ENCODE assay signal across 1 cellular context in genomic region chr6:89080281-89081128, GRCh38.
A peak's percentile ranks its signal among the peaks of the same experiment; 100 is the strongest.
TF ChIP-seq lines count a peak whose summit lies in the region.

Gene PNRC1, plus strand, starts transcription at chr6:89080751. Its CDS starts 144 bp downstream, at chr6:89080895.

TF ChIP-seq in HepG2, 621 proteins besides CTCF, POLR2A, EP300 and RAD21 (continued from another document and continues in another):
- TF ChIP-seq ZNF513 (CRISPR knock-in tag; conservative IDR thresholded peaks at IDR 0.05) (no peak), ZNF772 (CRISPR knock-in tag; IDR thresholded peaks at IDR 0.05) (0 out of 2 replicates have a peak, but pooled peaks have one; percentile 25), ZNF768 (CRISPR knock-in tag; IDR thresholded peaks at IDR 0.05) (peak; percentile 27; the same call in 1 of the 2 replicates), GTF2F1 (IDR thresholded peaks at IDR 0.05; ENCODE audit: low read length) (peak; percentile 82), ELF1 (CRISPR knock-in tag; IDR thresholded peaks at IDR 0.05) (peak; percentile 55; the same call in 1 of the 2 replicates), ZNF143 (CRISPR knock-in tag; IDR thresholded peaks at IDR 0.05) (no peak), DNMT1 (CRISPR knock-in tag; IDR thresholded peaks at IDR 0.05) (0 out of 2 replicates have a peak, but pooled peaks have one; percentile 15), FOXK1 (CRISPR knock-in tag; IDR thresholded peaks at IDR 0.05; ENCODE audit: borderline replicate concordance, low read depth) (peak; percentile 92), RXRA (CRISPR knock-in tag; IDR thresholded peaks at IDR 0.05) (peak; percentile 59; the same call in 1 of the 2 replicates), GTF3A (CRISPR knock-in tag; conservative IDR thresholded peaks at IDR 0.05) (no peak), RBM39 (IDR thresholded peaks at IDR 0.05; ENCODE audit: low read depth, low read length, poor library complexity, severe bottlenecking) (peak; percentile 92), ZNF232 (CRISPR knock-in tag; IDR thresholded peaks at IDR 0.05; ENCODE audit: borderline replicate concordance) (peak; percentile 64; the same call in 1 of the 2 replicates), ZNF563 (CRISPR knock-in tag; IDR thresholded peaks at IDR 0.05) (0 out of 2 replicates have a peak, but pooled peaks have one; percentile 22), ZNF598 (CRISPR knock-in tag; IDR thresholded peaks at IDR 0.05; ENCODE audit: borderline replicate concordance) (peak; percentile 41; the same call in 1 of the 2 replicates), ZNF670 (CRISPR knock-in tag; IDR thresholded peaks at IDR 0.05; ENCODE audit: borderline replicate concordance) (peak; percentile 49; the same call in 1 of the 2 replicates), ZNF235 (CRISPR knock-in tag; IDR thresholded peaks at IDR 0.05; ENCODE audit: borderline replicate concordance) (peak; percentile 44; the same call in 1 of the 2 replicates), SNAI1 (CRISPR knock-in tag; IDR thresholded peaks at IDR 0.05; ENCODE audit: borderline replicate concordance) (0 out of 2 replicates have a peak, but pooled peaks have one; percentile 40), ZNF326 (CRISPR knock-in tag; IDR thresholded peaks at IDR 0.05; ENCODE audit: borderline replicate concordance) (0 out of 2 replicates have a peak, but pooled peaks have one; percentile 25), SNRNP70 (IDR thresholded peaks at IDR 0.05; ENCODE audit: low read depth, low read length) (no peak), ZNF879 (CRISPR knock-in tag; IDR thresholded peaks at IDR 0.05) (0 out of 2 replicates have a peak, but pooled peaks have one; percentile 1), TOPORS (CRISPR knock-in tag; IDR thresholded peaks at IDR 0.05) (peak; percentile 71; the same call in 1 of the 2 replicates), STAT5B (CRISPR knock-in tag; IDR thresholded peaks at IDR 0.05) (no peak), DMAP1 (CRISPR knock-in tag; IDR thresholded peaks at IDR 0.05) (no peak; the same call in 1 of the 2 replicates), CBX5 (CRISPR knock-in tag; IDR thresholded peaks at IDR 0.05; ENCODE audit: borderline replicate concordance) (peak; percentile 70), ERF (CRISPR knock-in tag; IDR thresholded peaks at IDR 0.05) (peak; percentile 87), ZNF773 (CRISPR knock-in tag; IDR thresholded peaks at IDR 0.05; ENCODE audit: borderline replicate concordance) (no peak; the same call in 1 of the 2 replicates), ZNF891 (CRISPR knock-in tag; IDR thresholded peaks at IDR 0.05) (peak; percentile 97), RBFOX2 (IDR thresholded peaks at IDR 0.05; ENCODE audit: low read depth, low read length) (peak; percentile 94), ZSCAN31 (CRISPR knock-in tag; IDR thresholded peaks at IDR 0.05; ENCODE audit: low read depth) (peak; percentile 19; the same call in 1 of the 2 replicates), THAP11 (CRISPR knock-in tag; IDR thresholded peaks at IDR 0.05) (peak; percentile 65), ZNF484 (CRISPR knock-in tag; IDR thresholded peaks at IDR 0.05; ENCODE audit: borderline replicate concordance, low read depth) (no peak), HBP1 (CRISPR knock-in tag; IDR thresholded peaks at IDR 0.05; ENCODE audit: low read depth) (no peak), PAWR (CRISPR knock-in tag; IDR thresholded peaks at IDR 0.05; ENCODE audit: borderline replicate concordance) (no peak), KDM2A (CRISPR knock-in tag; IDR thresholded peaks at IDR 0.05; ENCODE audit: borderline replicate concordance, low read depth) (peak; percentile 82), KLF16 (CRISPR knock-in tag; IDR thresholded peaks at IDR 0.05) (peak in 1 of 2 experiments; percentile 93; a peak in 2 of 4 replicates), NONO (IDR thresholded peaks at IDR 0.05) (no peak), NONO (CRISPR knock-in tag; conservative IDR thresholded peaks at IDR 0.05) (no peak; the same call in 1 of the 2 replicates)
- TF ChIP-seq, protein P1, sequence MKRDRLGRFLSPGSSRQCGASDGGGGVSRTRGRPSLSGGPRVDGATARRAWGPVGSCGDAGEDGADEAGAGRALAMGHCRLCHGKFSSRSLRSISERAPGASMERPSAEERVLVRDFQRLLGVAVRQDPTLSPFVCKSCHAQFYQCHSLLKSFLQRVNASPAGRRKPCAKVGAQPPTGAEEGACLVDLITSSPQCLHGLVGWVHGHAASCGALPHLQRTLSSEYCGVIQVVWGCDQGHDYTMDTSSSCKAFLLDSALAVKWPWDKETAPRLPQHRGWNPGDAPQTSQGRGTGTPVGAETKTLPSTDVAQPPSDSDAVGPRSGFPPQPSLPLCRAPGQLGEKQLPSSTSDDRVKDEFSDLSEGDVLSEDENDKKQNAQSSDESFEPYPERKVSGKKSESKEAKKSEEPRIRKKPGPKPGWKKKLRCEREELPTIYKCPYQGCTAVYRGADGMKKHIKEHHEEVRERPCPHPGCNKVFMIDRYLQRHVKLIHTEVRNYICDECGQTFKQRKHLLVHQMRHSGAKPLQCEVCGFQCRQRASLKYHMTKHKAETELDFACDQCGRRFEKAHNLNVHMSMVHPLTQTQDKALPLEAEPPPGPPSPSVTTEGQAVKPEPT (CRISPR knock-in tag; IDR thresholded peaks at IDR 0.05; ENCODE audit: low read depth) = peak; percentile 48; the same call in 1 of the 2 replicates
- TF ChIP-seq, protein P2, sequence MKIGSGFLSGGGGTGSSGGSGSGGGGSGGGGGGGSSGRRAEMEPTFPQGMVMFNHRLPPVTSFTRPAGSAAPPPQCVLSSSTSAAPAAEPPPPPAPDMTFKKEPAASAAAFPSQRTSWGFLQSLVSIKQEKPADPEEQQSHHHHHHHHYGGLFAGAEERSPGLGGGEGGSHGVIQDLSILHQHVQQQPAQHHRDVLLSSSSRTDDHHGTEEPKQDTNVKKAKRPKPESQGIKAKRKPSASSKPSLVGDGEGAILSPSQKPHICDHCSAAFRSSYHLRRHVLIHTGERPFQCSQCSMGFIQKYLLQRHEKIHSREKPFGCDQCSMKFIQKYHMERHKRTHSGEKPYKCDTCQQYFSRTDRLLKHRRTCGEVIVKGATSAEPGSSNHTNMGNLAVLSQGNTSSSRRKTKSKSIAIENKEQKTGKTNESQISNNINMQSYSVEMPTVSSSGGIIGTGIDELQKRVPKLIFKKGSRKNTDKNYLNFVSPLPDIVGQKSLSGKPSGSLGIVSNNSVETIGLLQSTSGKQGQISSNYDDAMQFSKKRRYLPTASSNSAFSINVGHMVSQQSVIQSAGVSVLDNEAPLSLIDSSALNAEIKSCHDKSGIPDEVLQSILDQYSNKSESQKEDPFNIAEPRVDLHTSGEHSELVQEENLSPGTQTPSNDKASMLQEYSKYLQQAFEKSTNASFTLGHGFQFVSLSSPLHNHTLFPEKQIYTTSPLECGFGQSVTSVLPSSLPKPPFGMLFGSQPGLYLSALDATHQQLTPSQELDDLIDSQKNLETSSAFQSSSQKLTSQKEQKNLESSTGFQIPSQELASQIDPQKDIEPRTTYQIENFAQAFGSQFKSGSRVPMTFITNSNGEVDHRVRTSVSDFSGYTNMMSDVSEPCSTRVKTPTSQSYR (CRISPR knock-in tag; IDR thresholded peaks at IDR 0.05; ENCODE audit: borderline replicate concordance) = no peak; the same call in 1 of the 2 replicates
- TF ChIP-seq, protein P3, sequence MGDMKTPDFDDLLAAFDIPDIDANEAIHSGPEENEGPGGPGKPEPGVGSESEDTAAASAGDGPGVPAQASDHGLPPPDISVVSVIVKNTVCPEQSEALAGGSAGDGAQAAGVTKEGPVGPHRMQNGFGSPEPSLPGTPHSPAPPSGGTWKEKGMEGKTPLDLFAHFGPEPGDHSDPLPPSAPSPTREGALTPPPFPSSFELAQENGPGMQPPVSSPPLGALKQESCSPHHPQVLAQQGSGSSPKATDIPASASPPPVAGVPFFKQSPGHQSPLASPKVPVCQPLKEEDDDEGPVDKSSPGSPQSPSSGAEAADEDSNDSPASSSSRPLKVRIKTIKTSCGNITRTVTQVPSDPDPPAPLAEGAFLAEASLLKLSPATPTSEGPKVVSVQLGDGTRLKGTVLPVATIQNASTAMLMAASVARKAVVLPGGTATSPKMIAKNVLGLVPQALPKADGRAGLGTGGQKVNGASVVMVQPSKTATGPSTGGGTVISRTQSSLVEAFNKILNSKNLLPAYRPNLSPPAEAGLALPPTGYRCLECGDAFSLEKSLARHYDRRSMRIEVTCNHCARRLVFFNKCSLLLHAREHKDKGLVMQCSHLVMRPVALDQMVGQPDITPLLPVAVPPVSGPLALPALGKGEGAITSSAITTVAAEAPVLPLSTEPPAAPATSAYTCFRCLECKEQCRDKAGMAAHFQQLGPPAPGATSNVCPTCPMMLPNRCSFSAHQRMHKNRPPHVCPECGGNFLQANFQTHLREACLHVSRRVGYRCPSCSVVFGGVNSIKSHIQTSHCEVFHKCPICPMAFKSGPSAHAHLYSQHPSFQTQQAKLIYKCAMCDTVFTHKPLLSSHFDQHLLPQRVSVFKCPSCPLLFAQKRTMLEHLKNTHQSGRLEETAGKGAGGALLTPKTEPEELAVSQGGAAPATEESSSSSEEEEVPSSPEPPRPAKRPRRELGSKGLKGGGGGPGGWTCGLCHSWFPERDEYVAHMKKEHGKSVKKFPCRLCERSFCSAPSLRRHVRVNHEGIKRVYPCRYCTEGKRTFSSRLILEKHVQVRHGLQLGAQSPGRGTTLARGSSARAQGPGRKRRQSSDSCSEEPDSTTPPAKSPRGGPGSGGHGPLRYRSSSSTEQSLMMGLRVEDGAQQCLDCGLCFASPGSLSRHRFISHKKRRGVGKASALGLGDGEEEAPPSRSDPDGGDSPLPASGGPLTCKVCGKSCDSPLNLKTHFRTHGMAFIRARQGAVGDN (CRISPR knock-in tag; IDR thresholded peaks at IDR 0.05) = peak; percentile 74
- TF ChIP-seq, protein P4, sequence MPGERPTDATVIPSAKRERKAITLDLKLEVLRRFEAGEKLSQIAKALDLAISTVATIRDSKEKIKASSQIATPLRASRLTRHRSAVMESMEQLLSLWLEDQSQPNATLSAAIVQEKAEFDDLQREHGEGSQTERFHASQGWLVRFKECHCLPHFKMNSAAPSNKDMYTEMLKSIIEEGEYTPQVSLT (CRISPR knock-in tag; IDR thresholded peaks at IDR 0.05; ENCODE audit: borderline replicate concordance, low read depth) = no peak; the same call in 1 of the 2 replicates
- TF ChIP-seq, protein P5, sequence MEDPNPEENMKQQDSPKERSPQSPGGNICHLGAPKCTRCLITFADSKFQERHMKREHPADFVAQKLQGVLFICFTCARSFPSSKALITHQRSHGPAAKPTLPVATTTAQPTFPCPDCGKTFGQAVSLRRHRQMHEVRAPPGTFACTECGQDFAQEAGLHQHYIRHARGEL (CRISPR knock-in tag; IDR thresholded peaks at IDR 0.05) = no peak
- TF ChIP-seq, protein P6, sequence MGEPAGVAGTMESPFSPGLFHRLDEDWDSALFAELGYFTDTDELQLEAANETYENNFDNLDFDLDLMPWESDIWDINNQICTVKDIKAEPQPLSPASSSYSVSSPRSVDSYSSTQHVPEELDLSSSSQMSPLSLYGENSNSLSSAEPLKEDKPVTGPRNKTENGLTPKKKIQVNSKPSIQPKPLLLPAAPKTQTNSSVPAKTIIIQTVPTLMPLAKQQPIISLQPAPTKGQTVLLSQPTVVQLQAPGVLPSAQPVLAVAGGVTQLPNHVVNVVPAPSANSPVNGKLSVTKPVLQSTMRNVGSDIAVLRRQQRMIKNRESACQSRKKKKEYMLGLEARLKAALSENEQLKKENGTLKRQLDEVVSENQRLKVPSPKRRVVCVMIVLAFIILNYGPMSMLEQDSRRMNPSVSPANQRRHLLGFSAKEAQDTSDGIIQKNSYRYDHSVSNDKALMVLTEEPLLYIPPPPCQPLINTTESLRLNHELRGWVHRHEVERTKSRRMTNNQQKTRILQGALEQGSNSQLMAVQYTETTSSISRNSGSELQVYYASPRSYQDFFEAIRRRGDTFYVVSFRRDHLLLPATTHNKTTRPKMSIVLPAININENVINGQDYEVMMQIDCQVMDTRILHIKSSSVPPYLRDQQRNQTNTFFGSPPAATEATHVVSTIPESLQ (CRISPR knock-in tag; conservative IDR thresholded peaks at IDR 0.05) = 0 out of 2 replicates have a peak, but pooled peaks have one; percentile 91
- TF ChIP-seq, protein P7, sequence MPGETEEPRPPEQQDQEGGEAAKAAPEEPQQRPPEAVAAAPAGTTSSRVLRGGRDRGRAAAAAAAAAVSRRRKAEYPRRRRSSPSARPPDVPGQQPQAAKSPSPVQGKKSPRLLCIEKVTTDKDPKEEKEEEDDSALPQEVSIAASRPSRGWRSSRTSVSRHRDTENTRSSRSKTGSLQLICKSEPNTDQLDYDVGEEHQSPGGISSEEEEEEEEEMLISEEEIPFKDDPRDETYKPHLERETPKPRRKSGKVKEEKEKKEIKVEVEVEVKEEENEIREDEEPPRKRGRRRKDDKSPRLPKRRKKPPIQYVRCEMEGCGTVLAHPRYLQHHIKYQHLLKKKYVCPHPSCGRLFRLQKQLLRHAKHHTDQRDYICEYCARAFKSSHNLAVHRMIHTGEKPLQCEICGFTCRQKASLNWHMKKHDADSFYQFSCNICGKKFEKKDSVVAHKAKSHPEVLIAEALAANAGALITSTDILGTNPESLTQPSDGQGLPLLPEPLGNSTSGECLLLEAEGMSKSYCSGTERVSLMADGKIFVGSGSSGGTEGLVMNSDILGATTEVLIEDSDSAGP (CRISPR knock-in tag; IDR thresholded peaks at IDR 0.05; ENCODE audit: borderline replicate concordance) = peak; percentile 83
- TF ChIP-seq, protein P8, sequence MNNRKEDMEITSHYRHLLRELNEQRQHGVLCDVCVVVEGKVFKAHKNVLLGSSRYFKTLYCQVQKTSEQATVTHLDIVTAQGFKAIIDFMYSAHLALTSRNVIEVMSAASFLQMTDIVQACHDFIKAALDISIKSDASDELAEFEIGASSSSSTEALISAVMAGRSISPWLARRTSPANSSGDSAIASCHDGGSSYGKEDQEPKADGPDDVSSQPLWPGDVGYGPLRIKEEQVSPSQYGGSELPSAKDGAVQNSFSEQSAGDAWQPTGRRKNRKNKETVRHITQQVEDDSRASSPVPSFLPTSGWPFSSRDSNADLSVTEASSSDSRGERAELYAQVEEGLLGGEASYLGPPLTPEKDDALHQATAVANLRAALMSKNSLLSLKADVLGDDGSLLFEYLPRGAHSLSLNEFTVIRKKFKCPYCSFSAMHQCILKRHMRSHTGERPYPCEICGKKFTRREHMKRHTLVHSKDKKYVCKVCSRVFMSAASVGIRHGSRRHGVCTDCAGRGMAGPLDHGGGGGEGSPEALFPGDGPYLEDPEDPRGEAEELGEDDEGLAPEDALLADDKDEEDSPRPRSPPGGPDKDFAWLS (CRISPR knock-in tag; IDR thresholded peaks at IDR 0.05; ENCODE audit: borderline replicate concordance) = no peak
